In the genomic region with DNA sequence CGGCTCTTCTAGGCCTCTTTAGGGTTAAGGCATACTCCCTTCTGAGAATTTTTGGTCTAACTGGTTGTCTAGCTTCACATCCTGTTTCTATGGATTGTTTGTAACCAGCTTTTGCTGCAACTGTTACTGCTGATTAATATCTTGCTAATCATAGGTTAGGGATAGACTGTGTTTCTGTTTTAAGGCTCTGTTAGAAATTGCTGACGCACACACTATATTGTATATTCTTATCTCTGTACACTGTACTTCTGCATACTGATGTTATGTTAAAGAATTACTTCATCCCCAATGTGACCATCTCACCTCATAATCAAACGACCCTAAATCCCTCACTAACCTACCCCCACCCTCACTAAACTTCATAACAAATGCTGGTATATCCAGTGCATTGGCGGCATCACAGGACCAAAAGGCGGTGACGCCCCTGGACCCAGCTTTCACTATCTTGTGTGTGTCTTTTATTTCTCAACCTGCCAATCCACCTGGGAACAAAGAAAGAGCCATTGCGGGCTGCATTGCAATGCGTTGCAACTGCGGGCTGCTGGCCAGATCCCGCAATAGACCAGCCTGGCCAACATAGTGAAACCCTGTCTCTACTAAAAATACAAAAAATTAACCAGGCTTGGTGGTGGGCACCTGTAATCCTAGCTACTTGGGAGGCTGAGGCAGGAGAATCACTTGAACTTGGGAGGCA, we compare ENCODE assay signal across 10 cellular contexts. TPM values are rescaled to one million over a fixed set of nuclear protein-coding genes. Genes with fewer than 3 reads are reported as not detected.
"Had no signal": no experiment of that assay in that cellular context is flagged by ENCODE, and none has a peak within 500 bp of the region (broad histone marks: within the 10 kb centered on the region; RNA-seq: fewer than 3 reads in every experiment).

No MANE protein-coding gene starts in this region.

RNA-seq across cellular contexts. Expression of gene ASGR1, which starts 9.8 kb away (rescaled TPM):
- total RNA-seq: activated B cell treated with CpG ODN at 0.5 μM for 24 hours had no signal

RNA-seq across cellular contexts. Expression of gene ASGR2, which starts 54.7 kb away (rescaled TPM):
- total RNA-seq: activated B cell treated with CpG ODN at 0.5 μM for 24 hours; activated CD8-positive, alpha-beta T cell treated with anti-CD3 and anti-CD28 coated beads for 36 hours; activated T-helper 17 cell treated with anti-CD3 and anti-CD28 coated beads, Interleukin-2, amount 50 U/mL, for 72 hours; body of pancreas; chondrocyte; endothelial cell of umbilical vein; fibroblast of lung; fibroblast of villous mesenchyme; glomerular endothelial cell; T-helper 1 cell treated with Interleukin-12 subunit alpha and Interleukin-12 subunit beta and Interleukin-4 antibody, amounts not matched to agents 30 ng/mL and 1 ng/mL, for 36 hours had no signal
- polyA plus RNA-seq: endothelial cell of umbilical vein, fibroblast of lung had no signal
